25 cellular contexts compared by ENCODE assay signal in the genomic region with DNA sequence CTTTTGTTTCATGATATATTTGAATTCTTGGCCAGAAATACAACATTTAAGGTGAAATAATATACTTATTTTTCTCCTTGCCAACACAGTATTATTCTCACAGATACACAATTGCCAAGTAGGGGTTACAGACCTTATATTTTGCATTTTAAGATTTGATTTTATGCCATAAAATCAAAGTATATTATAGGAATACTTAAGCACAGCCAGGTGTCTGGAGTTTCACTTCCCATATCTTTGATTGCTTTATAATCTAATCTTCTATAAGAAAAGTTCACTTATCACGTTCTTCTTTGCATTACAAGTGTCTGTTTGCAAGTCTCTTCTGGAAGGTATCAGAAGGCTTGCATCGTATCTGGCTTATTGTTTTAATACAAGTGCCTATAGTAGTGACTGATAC.
DNase-seq lines count a peak whose midpoint lies in the region; ATAC-seq, FAIRE-seq and TF ChIP-seq lines count a peak whose summit lies in the region.
"Had no signal": no experiment of that assay in that cellular context is flagged by ENCODE, and none has a peak within 500 bp of the region (broad histone marks: within the 10 kb centered on the region; RNA-seq: fewer than 3 reads in every experiment).

No MANE protein-coding gene starts in this region.

- TF ChIP-seq CTCF in PC-9 (conservative IDR thresholded peaks at IDR 0.05) (no peak), chondrocyte (IDR thresholded peaks at IDR 0.05) (no peak)

- H3K9me2 ChIP-seq in Karpas-422 (replicated peaks; ENCODE audit: insufficient read depth, low read length) (no peaks in the 10 kb centered on the region), PC-9 (ENCODE audit: insufficient read depth) (peaks cover 2% of the 10 kb centered on the region)

- peak overlapping the region; percentile 69 for H3K9ac ChIP-seq in Karpas-422 (ENCODE audit: low read length)
- H3K9ac ChIP-seq: BLaER1 had no signal

- H3K27me3 Mint-ChIP-seq in chondrocyte (ENCODE audit: low read depth): no peaks in the 10 kb centered on the region
- H3K27me3 Mint-ChIP-seq: CD4-positive, CD25-positive, alpha-beta regulatory T cell had no signal

- H3F3A ChIP-seq in PC-9 (ENCODE audit: insufficient read depth, low read depth): no peaks in the 10 kb centered on the region

- no peaks in the 10 kb centered on the region for H3K36me3 ChIP-seq in ACC112 (ENCODE audit: insufficient read depth, low read length)
- H3K36me3 ChIP-seq in Karpas-422 (ENCODE audit: insufficient read depth, low read length): no peaks in the 10 kb centered on the region
- H3K36me3 ChIP-seq in PC-9 (ENCODE audit: low read depth): no peaks in the 10 kb centered on the region
- H3K36me3 ChIP-seq: BLaER1, HAP-1 had no signal

- ATAC-seq in GM21390 (IDR thresholded peaks at IDR 0.05; ENCODE audit: unreplicated experiment) (no peak), GM21786 (IDR thresholded peaks at IDR 0.05; ENCODE audit: unreplicated experiment) (no peak)
- ATAC-seq: A549; CD8-positive, alpha-beta T cell; GM12878 had no signal

- FAIRE-seq in frontal cortex (lab: Jason Lieb, UNC): no peak
- FAIRE-seq: A549, D721Med, GM12878, GM19239, H54 had no signal

- H3K27me3 ChIP-seq in ACC112 (ENCODE audit: insufficient read depth, low read length) (no peaks in the 10 kb centered on the region), Karpas-422 (ENCODE audit: low read length) (no peaks in the 10 kb centered on the region), PC-9 (ENCODE audit: insufficient read depth, low read depth) (no peaks in the 10 kb centered on the region)
- H3K27me3 ChIP-seq: BLaER1 had no signal

- H3K27ac ChIP-seq in ACC112 (ENCODE audit: low read depth, low read length): peak overlapping the region; percentile 60
- peak overlapping the region; percentile 99 for H3K27ac ChIP-seq in Karpas-422 (ENCODE audit: low read length)
- peak overlapping the region; percentile 13; the same call in 1 of the 2 replicates for H3K27ac ChIP-seq in PC-9
- H3K27ac ChIP-seq: A549, BLaER1, C4-2B had no signal

- H3K4me2 ChIP-seq in Karpas-422 (ENCODE audit: low read depth, low read length, poor library complexity, severe bottlenecking) (peak overlapping the region; percentile 70), PC-9 (no peak overlapping the region)
- H3K4me2 ChIP-seq: A549, BLaER1 had no signal

- peak overlapping the region; percentile 45 for H2AFZ ChIP-seq in ACC112 (ENCODE audit: low read length, unreplicated experiment)
- H2AFZ ChIP-seq in Karpas-422 (ENCODE audit: low read length): no peak overlapping the region
- H2AFZ ChIP-seq in PC-9: no peak overlapping the region

- H3K79me2 ChIP-seq in ACC112 (ENCODE audit: control insufficient read depth, insufficient read depth, low read length, unreplicated experiment): no peaks in the 10 kb centered on the region
- no peaks in the 10 kb centered on the region for H3K79me2 ChIP-seq in Karpas-422 (ENCODE audit: low read length)
- H3K79me2 ChIP-seq in PC-9 (ENCODE audit: low read depth): no peaks in the 10 kb centered on the region

- no peaks in the 10 kb centered on the region for H3K9me3 ChIP-seq in Karpas-422 (ENCODE audit: low read length)
- no peaks in the 10 kb centered on the region for H3K9me3 ChIP-seq in PC-9 (ENCODE audit: insufficient read depth, low read depth)
- H3K9me3 ChIP-seq: A549, BLaER1, Caco-2, HAP-1 had no signal

- POLR2A ChIA-PET in PC-9 (lab: Charles Lee; ENCODE audit: unreplicated experiment): no interaction called here

- BruUV-seq in PC-9 (replicated peaks; lab: Mats Ljungman, UMichigan): no TSS peak

- peaks cover 8% of the 10 kb centered on the region for H3K4me1 Mint-ChIP-seq in chondrocyte (ENCODE audit: low read depth)
- H3K4me1 Mint-ChIP-seq: CD4-positive, CD25-positive, alpha-beta regulatory T cell had no signal

- H3K4me3 ChIP-seq in ACC112 (ENCODE audit: low read depth, low read length) (no peak overlapping the region), Karpas-422 (ENCODE audit: low read length) (peak overlapping the region; percentile 35), PC-9 (no peak overlapping the region)
- H3K4me3 ChIP-seq: A549, BLaER1, GM12878, HAP-1 had no signal

- H3K27ac Mint-ChIP-seq in chondrocyte (ENCODE audit: unreplicated experiment): peak overlapping the region; percentile 41
- H3K27ac Mint-ChIP-seq: CD4-positive, CD25-positive, alpha-beta regulatory T cell; CD8-positive, alpha-beta T cell; HFFc6 had no signal

- CTCF ChIA-PET in PC-9 (lab: Charles Lee): no interaction called here

- H3K4me3 Mint-ChIP-seq in chondrocyte (ENCODE audit: unreplicated experiment): no peak overlapping the region
- H3K4me3 Mint-ChIP-seq: CD4-positive, CD25-positive, alpha-beta regulatory T cell; CD8-positive, alpha-beta T cell; HFFc6 had no signal

- DNase-seq in Karpas-422 (peak; percentile 95), PC-9 (no peak), chondrocyte (ENCODE audit: low spot score) (no peak), frontal cortex (ENCODE audit: low spot score in 2 of 2) (no peak)
- DNase-seq: 8988T; Caco-2; CD4-positive, CD25-positive, alpha-beta regulatory T cell; CD8-positive, alpha-beta T cell; DMS 273 treated with DMSO at 0.1 percent for 48 hours; DMS79; EL; GDM1; GOT3; HFFc6 had no signal

- intact Hi-C loops in PC-9 (cut with micrococcal nuclease; ENCODE audit: unreplicated experiment): no loop called here

- H3K36me3 Mint-ChIP-seq in chondrocyte (ENCODE audit: low read depth): no peaks in the 10 kb centered on the region
- H3K36me3 Mint-ChIP-seq: CD4-positive, CD25-positive, alpha-beta regulatory T cell; CD8-positive, alpha-beta T cell had no signal

- H4K20me1 ChIP-seq in Karpas-422 (ENCODE audit: insufficient read depth, low read depth, low read length) (no peaks in the 10 kb centered on the region), PC-9 (ENCODE audit: insufficient read depth) (no peaks in the 10 kb centered on the region)
- H4K20me1 ChIP-seq: BLaER1 had no signal

- H3K9me3 Mint-ChIP-seq in chondrocyte (ENCODE audit: low read depth): no peaks in the 10 kb centered on the region
- H3K9me3 Mint-ChIP-seq: CD4-positive, CD25-positive, alpha-beta regulatory T cell; CD8-positive, alpha-beta T cell had no signal

- H3K4me1 ChIP-seq in ACC112 (ENCODE audit: control insufficient read depth, insufficient read depth, low read length, unreplicated experiment) (peaks cover 19% of the 10 kb centered on the region), Karpas-422 (ENCODE audit: low read length) (peaks cover 83% of the 10 kb centered on the region), PC-9 (replicated peaks; ENCODE audit: insufficient read depth) (peaks cover 15% of the 10 kb centered on the region)
- H3K4me1 ChIP-seq: BLaER1, Caco-2, HAP-1 had no signal

Comparison
In these comparisons a context has a peak if more than half of its experiments do, and no peak if none do; other contexts are left out.
1. H3K27ac ChIP-seq: peak in every context shown above with its lines; median percentile 99 in Karpas-422; 60 in ACC112; 13 in PC-9.